Comparison of ENCODE assay signal across 14 cellular contexts in genomic region chr15:99384992-99385669, GRCh38.
DNase-seq lines count a peak whose midpoint lies in the region; ATAC-seq and TF ChIP-seq lines count a peak whose summit lies in the region.
"Had no signal": no experiment of that assay in that cellular context is flagged by ENCODE, and none has a peak within 500 bp of the region (broad histone marks: within the 10 kb centered on the region; RNA-seq: fewer than 3 reads in every experiment).

No MANE protein-coding gene starts in this region.

- no peak overlapping the region for H3K9ac ChIP-seq in colonic mucosa (ENCODE audit: low read depth in 2 of 2, low read length in 2 of 2)
- no peak overlapping the region for H3K9ac ChIP-seq in H9 (ENCODE audit: extremely low read depth, insufficient read length, low read length)
- H3K9ac ChIP-seq: BLaER1 treated with 17β-estradiol and CSF1 and Interleukin-3, amounts not matched to agents 10 nM and 100 nM; neural progenitor cell had no signal

- H3K4me1 Mint-ChIP-seq in activated T-cell treated with anti-CD3 and anti-CD28 coated beads, Interleukin-2, amount 50 U/mL, for 72 hours (ENCODE audit: low read depth), result peaks cover 21% of the 10 kb centered on the region
- H3K4me1 Mint-ChIP-seq in H9, result peaks cover 8 to 9% of the 10 kb centered on the region in 2 experiments

- no peaks in the 10 kb centered on the region for H4K20me1 ChIP-seq in H9 (ENCODE audit: control insufficient read depth, insufficient read depth, insufficient read length)
- H4K20me1 ChIP-seq: BLaER1 treated with 17β-estradiol and CSF1 and Interleukin-3, amounts not matched to agents 10 nM and 100 nM had no signal

- no peaks in the 10 kb centered on the region for H3K79me1 ChIP-seq in H9 (ENCODE audit: insufficient read depth, low read depth, low read length, poor library complexity, severe bottlenecking)

- H3K23me2 ChIP-seq in H9 (ENCODE audit: insufficient read length, low read depth, low read length, poor library complexity, severe bottlenecking), result no peaks in the 10 kb centered on the region

- TF ChIP-seq POLR2A in right lobe of liver (IDR thresholded peaks at IDR 0.05), result no peak

- no peak overlapping the region for H3K4me2 ChIP-seq in H9 (ENCODE audit: insufficient read depth, insufficient read length, low read length)
- H3K4me2 ChIP-seq: BLaER1 treated with 17β-estradiol and CSF1 and Interleukin-3, amounts not matched to agents 10 nM and 100 nM; neural progenitor cell had no signal

- no peak overlapping the region for H2BK12ac ChIP-seq in H9 (ENCODE audit: insufficient read length, low read depth, low read length)

- H3K9me3 ChIP-seq in BE2C, result no peaks in the 10 kb centered on the region
- H3K9me3 ChIP-seq in KOPT-K1 (ENCODE audit: insufficient read depth, low read length, poor library complexity, severe bottlenecking), result peaks cover 9% of the 10 kb centered on the region
- H3K9me3 ChIP-seq in colonic mucosa, result no peaks in the 10 kb centered on the region
- H3K9me3 ChIP-seq in right lobe of liver, result no peaks in the 10 kb centered on the region
- H3K9me3 ChIP-seq in H9 (ENCODE audit: control insufficient read depth, low read depth, low read length), result no peaks in the 10 kb centered on the region

- no peak overlapping the region for H2BK15ac ChIP-seq in H9 (ENCODE audit: low read depth, low read length)

- H3T11ph ChIP-seq in H9 (ENCODE audit: low read length), result no peak overlapping the region

- H3K27me3 ChIP-seq in BE2C (no peaks in the 10 kb centered on the region), colonic mucosa (no peaks in the 10 kb centered on the region), right lobe of liver (no peaks in the 10 kb centered on the region), H9 (ENCODE audit: insufficient read depth, low read length) (no peaks in the 10 kb centered on the region)
- H3K27me3 ChIP-seq: BLaER1 treated with 17β-estradiol and CSF1 and Interleukin-3, amounts not matched to agents 10 nM and 100 nM; neural progenitor cell had no signal

- no peaks in the 10 kb centered on the region; the same call in 1 of the 2 replicates for H3K36me3 ChIP-seq in BE2C
- peaks cover 64% of the 10 kb centered on the region for H3K36me3 ChIP-seq in KOPT-K1 (ENCODE audit: insufficient read depth, low read length)
- no peaks in the 10 kb centered on the region for H3K36me3 ChIP-seq in colonic mucosa
- H3K36me3 ChIP-seq in right lobe of liver, result no peaks in the 10 kb centered on the region
- H3K36me3 ChIP-seq: neural progenitor cell had no signal

- no peak overlapping the region for H4K5ac ChIP-seq in H9 (ENCODE audit: insufficient read length, low read depth, low read length)

- peak; percentile 20 for TF ChIP-seq CTCF in BE2C (IDR thresholded peaks at IDR 0.05; ENCODE audit: low read depth, low read length)
- TF ChIP-seq CTCF in colonic mucosa (IDR thresholded peaks at IDR 0.05), result no peak
- TF ChIP-seq CTCF in right lobe of liver (IDR thresholded peaks at IDR 0.05), result peak in 1 of 4 donors; percentile 16
- no peak for TF ChIP-seq CTCF in H9 (conservative IDR thresholded peaks at IDR 0.05)

- no peak overlapping the region for H3K14ac ChIP-seq in H9 (ENCODE audit: insufficient read depth, low read length)

- no peak overlapping the region for H3K23ac ChIP-seq in H9 (ENCODE audit: insufficient read length, low read depth, low read length)

- H3K4me3 Mint-ChIP-seq in activated T-cell treated with anti-CD3 and anti-CD28 coated beads, Interleukin-2, amount 50 U/mL, for 72 hours, result no peak overlapping the region
- no peak overlapping the region for H3K4me3 Mint-ChIP-seq in H9
- H3K4me3 Mint-ChIP-seq: neural progenitor cell had no signal

- no peak overlapping the region for H2AFZ ChIP-seq in H9 (ENCODE audit: low read length)
- H2AFZ ChIP-seq: neural progenitor cell had no signal

- intact Hi-C loops in colonic mucosa (cut with DNase I), result no loop called here
- intact Hi-C loops in right lobe of liver (cut with DNase I), result no loop called here

- no peak overlapping the region for H3K27ac Mint-ChIP-seq in activated T-cell treated with anti-CD3 and anti-CD28 coated beads, Interleukin-2, amount 50 U/mL, for 72 hours
- H3K27ac Mint-ChIP-seq in H9, result peak overlapping the region in 1 of 3 experiments; percentile 70; a peak in 2 of 7 replicates
- H3K27ac Mint-ChIP-seq: neural progenitor cell had no signal

- peak overlapping the region; percentile 1 for H3K27ac ChIP-seq in KOPT-K1 (ENCODE audit: low read depth, low read length, poor library complexity, severe bottlenecking)
- H3K27ac ChIP-seq in colonic mucosa, result peak overlapping the region; percentile 26
- peak overlapping the region; percentile 16 to 47 (median 21) for H3K27ac ChIP-seq in right lobe of liver
- no peak overlapping the region for H3K27ac ChIP-seq in H9 (ENCODE audit: insufficient read length, low read depth, low read length)
- H3K27ac ChIP-seq: BLaER1 treated with 17β-estradiol and CSF1 and Interleukin-3, amounts not matched to agents 10 nM and 100 nM; neural progenitor cell had no signal

- no peaks in the 10 kb centered on the region for H3K27me3 Mint-ChIP-seq in activated T-cell treated with anti-CD3 and anti-CD28 coated beads, Interleukin-2, amount 50 U/mL, for 72 hours (ENCODE audit: low read depth)
- no peaks in the 10 kb centered on the region for H3K27me3 Mint-ChIP-seq in H9 (ENCODE audit: low read depth)

- H4K91ac ChIP-seq in H9 (ENCODE audit: insufficient read length, low read depth, low read length), result no peak overlapping the region

- no peak overlapping the region for H3K4ac ChIP-seq in H9 (ENCODE audit: low read depth, low read length)

- no peak overlapping the region for H2BK120ac ChIP-seq in H9 (ENCODE audit: low read depth, low read length, poor library complexity, severe bottlenecking)

- 52% methylated on average over 5 of the region's 7 CpGs for whole genome bisulfite sequencing in right lobe of liver (ENCODE audit: insufficient coverage, low coverage, low lambda C conversion rate, missing lambda C conversion rate)
- no CpG with 5 or more reads among the region's 7 CpGs for WGBS in H9 (ENCODE audit: extremely low coverage, insufficient read length, low lambda C conversion rate)

- no peaks in the 10 kb centered on the region; the same call in 1 of the 2 replicates for H3K4me1 ChIP-seq in BE2C
- peaks cover 3% of the 10 kb centered on the region for H3K4me1 ChIP-seq in colonic mucosa
- H3K4me1 ChIP-seq in right lobe of liver, result peaks cover 0 to 15% (median 6%) of the 10 kb centered on the region in 4 donors
- no peaks in the 10 kb centered on the region for H3K4me1 ChIP-seq in H9 (ENCODE audit: insufficient read depth, low read length)
- H3K4me1 ChIP-seq: neural progenitor cell had no signal

- H2BK5ac ChIP-seq in H9 (ENCODE audit: insufficient read length, low read length), result no peak overlapping the region

- no peak overlapping the region for H3K56ac ChIP-seq in H9 (ENCODE audit: insufficient read length, low read depth, low read length)

- H3K9me3 Mint-ChIP-seq in activated T-cell treated with anti-CD3 and anti-CD28 coated beads, Interleukin-2, amount 50 U/mL, for 72 hours, result peaks cover 0 to 1% of the 10 kb centered on the region in 2 donors
- peaks cover 17 to 19% of the 10 kb centered on the region in 2 experiments; a peak in 4 of 5 replicates for H3K9me3 Mint-ChIP-seq in H9

- no peak overlapping the region for H2BK20ac ChIP-seq in H9 (ENCODE audit: low read depth, low read length, poor library complexity, severe bottlenecking)

- H4K8ac ChIP-seq in H9 (replicated peaks; ENCODE audit: insufficient read length, low read depth, low read length), result no peak overlapping the region

- no peak overlapping the region for H3K18ac ChIP-seq in H9 (ENCODE audit: insufficient read length, low read depth, low read length)

- H3K79me2 ChIP-seq in H9 (ENCODE audit: insufficient read depth, low read length), result no peaks in the 10 kb centered on the region

- ATAC-seq in right lobe of liver, result peak; percentile 15 to 89 (median 51)
- ATAC-seq in activated T-cell treated with anti-CD3 and anti-CD28 coated beads, Interleukin-2, amount 50 U/mL, for 72 hours (replicated peaks in 1 of 2), result no peak
- no peak for ATAC-seq in GM18868 (IDR thresholded peaks at IDR 0.05; ENCODE audit: unreplicated experiment)

- H3K36me3 Mint-ChIP-seq in activated T-cell treated with anti-CD3 and anti-CD28 coated beads, Interleukin-2, amount 50 U/mL, for 72 hours (ENCODE audit: insufficient read depth in 2 of 2), result peaks cover 3 to 8% of the 10 kb centered on the region in 2 donors
- H3K36me3 Mint-ChIP-seq in H9 (ENCODE audit: insufficient read depth in 1 of 3, low read depth in 3 of 3), result peaks cover 7 to 13% (median 13%) of the 10 kb centered on the region in 3 experiments

- no peak overlapping the region for H2AK5ac ChIP-seq in H9 (ENCODE audit: insufficient read length, low read length)

- DNase-seq in BE2C (no peak), colonic mucosa (no peak), right lobe of liver (peak in 1 of 3 donors; percentile 51), H9 (no peak), NCI-H1048 (lab: John Stamatoyannopoulos, UW) (no peak)
- no peak for DNase-seq in activated T-cell treated with anti-CD3 and anti-CD28 coated beads, Interleukin-2, amount 50 U/mL, for 72 hours
- DNase-seq: activated CD4-positive, alpha-beta T cell treated with anti-CD3 and anti-CD28 coated beads for 4 hours; activated effector memory CD4-positive, alpha-beta T cell treated with Interleukin-2 at 50 U/mL for 16 hours; NCI-H82; stimulated activated CD4-positive, alpha-beta T cell treated with anti-CD3 and anti-CD28 coated beads, Interleukin-15, amount 100 ng/mL, for 24 hours had no signal

- H3K4me3 ChIP-seq in BE2C (ENCODE audit: low read depth, low read length) (no peak overlapping the region), colonic mucosa (no peak overlapping the region), right lobe of liver (no peak overlapping the region)
- H3K4me3 ChIP-seq: BLaER1 treated with 17β-estradiol and CSF1 and Interleukin-3, amounts not matched to agents 10 nM and 100 nM; neural progenitor cell had no signal

Comparison
In these comparisons a context has a peak if more than half of its experiments do, and no peak if none do; other contexts are left out.
1. ATAC-seq: peak in right lobe of liver (4 of 4); none in activated T-cell treated with anti-CD3 and anti-CD28 coated beads, Interleukin-2, amount 50 U/mL, for 72 hours (0 of 2) and GM18868 (single experiment).